Comparison of ENCODE assay signal across 18 cellular contexts in genomic region chr13:104571890-104572229, GRCh38.
DNase-seq lines count a peak whose midpoint lies in the region; ATAC-seq and TF ChIP-seq lines count a peak whose summit lies in the region.
"Had no signal": no experiment of that assay in that cellular context is flagged by ENCODE, and none has a peak within 500 bp of the region (broad histone marks: within the 10 kb centered on the region; RNA-seq: fewer than 3 reads in every experiment).

No MANE protein-coding gene starts in this region.

- intact Hi-C loops in Calu3 (cut with micrococcal nuclease; ENCODE audit: unreplicated experiment), result loop anchor here (1.0 to 10.0 kb wide), 4 partner anchors 254 to 1963 kb away; partner anchors contain the start of gene EFNB2
- intact Hi-C loops in dorsolateral prefrontal cortex (cut with DNase I), result loop anchor here (5.0 to 10.0 kb wide), 3 partner anchors 633 to 1960 kb away; no protein-coding TSS in a partner anchor
- intact Hi-C loops in sciatic nerve (cut with DNase I), result no loop called here

- H3K9me3 Mint-ChIP-seq in Calu3 (ENCODE audit: low read depth, unreplicated experiment), result no peaks in the 10 kb centered on the region
- H3K9me3 Mint-ChIP-seq in endothelial cell (ENCODE audit: unreplicated experiment), result no peaks in the 10 kb centered on the region
- H3K9me3 Mint-ChIP-seq: activated CD4-positive, alpha-beta memory T cell treated with anti-CD3 and anti-CD28 coated beads for 36 hours; activated naive CD8-positive, alpha-beta T cell treated with anti-CD3 and anti-CD28 coated beads, Interleukin-2, amount 10 ng/mL, durations not matched to agents 7 days and 5 days; neural crest cell had no signal

- H3K27me3 ChIP-seq in dorsolateral prefrontal cortex, result no peaks in the 10 kb centered on the region
- H3K27me3 ChIP-seq: body of pancreas, colonic mucosa had no signal

- peak; percentile 23 for ATAC-seq in sciatic nerve
- ATAC-seq in GM19397 (IDR thresholded peaks at IDR 0.05; ENCODE audit: unreplicated experiment), result no peak
- ATAC-seq in HG03108 (IDR thresholded peaks at IDR 0.05; ENCODE audit: unreplicated experiment), result no peak
- ATAC-seq: activated CD4-positive, CD25-positive, alpha-beta regulatory T cell treated with anti-CD3 and anti-CD28 coated beads, Interleukin-2, amount 50 U/mL, for 24 hours had no signal

- BruUV-seq in Calu3 (replicated peaks; lab: Mats Ljungman, UMichigan), result no TSS peak

- POLR2A ChIA-PET in RWPE1 (lab: Yijun Ruan, JAX; ENCODE audit: low non-redundant PET), result no interaction called here

- no peak overlapping the region for H3K27ac ChIP-seq in RWPE1
- peak overlapping the region in 5 of 59 donors; percentile 4 to 74 (median 39) for H3K27ac ChIP-seq in dorsolateral prefrontal cortex
- H3K27ac ChIP-seq: colonic mucosa, left ventricle myocardium inferior had no signal

- H3K36me3 Mint-ChIP-seq in Calu3 (ENCODE audit: insufficient read depth, unreplicated experiment), result no peaks in the 10 kb centered on the region
- H3K36me3 Mint-ChIP-seq in endothelial cell (ENCODE audit: low read depth, unreplicated experiment), result no peaks in the 10 kb centered on the region
- H3K36me3 Mint-ChIP-seq: activated CD4-positive, alpha-beta memory T cell treated with anti-CD3 and anti-CD28 coated beads for 36 hours; activated naive CD8-positive, alpha-beta T cell treated with anti-CD3 and anti-CD28 coated beads, Interleukin-2, amount 10 ng/mL, durations not matched to agents 7 days and 5 days had no signal

- TF ChIP-seq CTCF in Calu3 (IDR thresholded peaks at IDR 0.05; ENCODE audit: unreplicated experiment) (no peak), RWPE1 (conservative IDR thresholded peaks at IDR 0.05; ENCODE audit: low read depth) (peak; percentile 45; the same call in 1 of the 2 replicates), dorsolateral prefrontal cortex (IDR thresholded peaks at IDR 0.05 in 54 of 56, conservative IDR thresholded peaks at IDR 0.05 in 2 of 56; ENCODE audit: low read depth in 1 of 56, partially characterized antibody in 56 of 56) (peak in 15 of 56 donors; percentile 1 to 56 (median 13)), endothelial cell (IDR thresholded peaks at IDR 0.05; ENCODE audit: unreplicated experiment) (no peak)

- H3K27ac Mint-ChIP-seq in Calu3 (ENCODE audit: unreplicated experiment) (peak overlapping the region; percentile 47), endothelial cell (ENCODE audit: unreplicated experiment) (no peak overlapping the region)
- H3K27ac Mint-ChIP-seq: activated CD4-positive, alpha-beta memory T cell treated with anti-CD3 and anti-CD28 coated beads for 36 hours; activated naive CD8-positive, alpha-beta T cell treated with anti-CD3 and anti-CD28 coated beads, Interleukin-2, amount 10 ng/mL, durations not matched to agents 7 days and 5 days had no signal

- H3K4me3 Mint-ChIP-seq in Calu3 (ENCODE audit: low read depth, unreplicated experiment) (no peak overlapping the region), endothelial cell (ENCODE audit: unreplicated experiment) (no peak overlapping the region)
- H3K4me3 Mint-ChIP-seq: activated CD4-positive, alpha-beta memory T cell treated with anti-CD3 and anti-CD28 coated beads for 36 hours; activated naive CD8-positive, alpha-beta T cell treated with anti-CD3 and anti-CD28 coated beads, Interleukin-2, amount 10 ng/mL, durations not matched to agents 7 days and 5 days; neural crest cell had no signal

- peaks cover 8% of the 10 kb centered on the region for H3K4me1 Mint-ChIP-seq in Calu3 (ENCODE audit: low read depth, unreplicated experiment)
- H3K4me1 Mint-ChIP-seq in endothelial cell (ENCODE audit: unreplicated experiment), result no peaks in the 10 kb centered on the region
- H3K4me1 Mint-ChIP-seq: activated naive CD8-positive, alpha-beta T cell treated with anti-CD3 and anti-CD28 coated beads, Interleukin-2, amount 10 ng/mL, durations not matched to agents 7 days and 5 days had no signal

- DNase-seq in Calu3 (no peak), RWPE1 (ENCODE audit: low spot score) (no peak), dorsolateral prefrontal cortex (no peak), sciatic nerve (ENCODE audit: low spot score) (no peak), endothelial cell (ENCODE audit: low spot score) (no peak), activated gamma-delta T cell (lab: John Stamatoyannopoulos, UW) (no peak)
- DNase-seq: activated naive CD8-positive, alpha-beta T cell treated with anti-CD3 and anti-CD28 coated beads, Interleukin-2, amount 10 ng/mL, durations not matched to agents 7 days and 5 days; HCEC 1CT; left ventricle myocardium inferior; NCI-H2029 treated with DMSO at 0.1 percent for 48 hours had no signal

- H3K27me3 Mint-ChIP-seq in Calu3 (ENCODE audit: unreplicated experiment) (no peaks in the 10 kb centered on the region), endothelial cell (ENCODE audit: unreplicated experiment) (peaks cover 5% of the 10 kb centered on the region)
- H3K27me3 Mint-ChIP-seq: activated CD4-positive, alpha-beta memory T cell treated with anti-CD3 and anti-CD28 coated beads for 36 hours had no signal

- CTCF ChIA-PET in Calu3 (lab: Charles Lee), result interaction anchor here (0.6 to 1.0 kb wide), 3 partner anchors 630 to 1077 kb away, joined by 3 to 4 read pairs (median 4); no protein-coding TSS in a partner anchor
- CTCF ChIA-PET in RWPE1 (lab: Yijun Ruan, JAX), result interaction anchor here (0.6 to 1.5 kb wide), 13 partner anchors 10 to 1964 kb away, joined by 3 to 8 read pairs (median 3); partner anchors contain the start of gene EFNB2

- H3K4me3 ChIP-seq in dorsolateral prefrontal cortex, result peak overlapping the region in 36 of 59 donors; percentile 4 to 55 (median 34)
- H3K4me3 ChIP-seq: body of pancreas, colonic mucosa, left ventricle myocardium inferior, skin epidermis had no signal
